Comparison of ENCODE assay signal across 8 cellular contexts in the genomic region with DNA sequence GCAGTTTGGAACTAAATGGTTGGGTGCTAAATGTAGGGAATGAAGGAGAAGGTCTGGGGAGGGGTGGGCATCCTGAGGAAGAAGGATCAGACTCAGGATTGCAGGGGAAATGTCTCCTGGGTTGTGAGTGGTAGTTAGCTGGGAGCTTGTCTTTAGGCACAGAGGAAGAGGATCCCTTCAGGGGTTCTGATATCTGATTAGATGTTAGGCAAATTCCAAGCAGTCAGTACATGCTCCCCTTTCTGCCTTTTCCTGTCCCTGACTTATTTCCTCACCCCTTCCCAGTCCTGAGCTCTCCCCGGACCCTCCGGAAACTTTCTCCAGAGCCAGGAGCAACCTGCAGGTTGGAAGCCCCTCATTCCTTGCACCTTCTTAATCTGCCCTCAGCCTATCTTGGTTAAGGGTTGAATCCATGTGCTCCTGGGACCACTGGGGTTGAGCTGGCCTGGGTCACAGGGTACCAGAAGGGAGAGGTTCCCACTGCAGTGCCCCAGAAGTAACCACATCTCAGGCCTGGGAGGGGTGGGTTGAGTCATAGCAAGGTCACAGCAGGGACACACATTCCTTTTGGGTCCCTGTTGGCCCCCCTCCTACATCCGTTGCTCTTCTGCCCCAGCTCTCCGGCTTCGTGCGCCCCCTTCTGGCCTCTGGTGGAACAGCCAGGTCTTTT. TPM values are rescaled to one million over a fixed set of nuclear protein-coding genes. Genes with fewer than 3 reads are reported as not detected.
DNase-seq lines count a peak whose midpoint lies in the region; ATAC-seq and TF ChIP-seq lines count a peak whose summit lies in the region.

No MANE protein-coding gene starts in this region.

- POLR2A ChIA-PET in GM10248 (lab: Yijun Ruan, JAX), result interaction anchor here (0.8 kb wide), 1 partner anchor 20 kb away, joined by 3 read pairs; the partner anchor contains the start of gene SPRYD3

- TF ChIP-seq CTCF in GM10248 (IDR thresholded peaks at IDR 0.05; ENCODE audit: control extremely low read depth, extremely low read depth, low read depth, missing control alignments), result peak; percentile 93
- peak; percentile 96 for TF ChIP-seq CTCF in SU-DHL-6 (IDR thresholded peaks at IDR 0.05; ENCODE audit: insufficient read depth, low read length, poor library complexity, severe bottlenecking)
- peak; percentile 94 for TF ChIP-seq CTCF in cardiac muscle cell (IDR thresholded peaks at IDR 0.05; ENCODE audit: low read depth, low read length)
- peak; percentile 86 to 98 (median 96) for TF ChIP-seq CTCF in thyroid gland (IDR thresholded peaks at IDR 0.05)

- no peak for TF ChIP-seq POLR2A in thyroid gland (IDR thresholded peaks at IDR 0.05)

- intact Hi-C loops in thyroid gland (cut with DNase I), result no loop called here

- H3K27ac ChIP-seq in SU-DHL-6 (ENCODE audit: low read depth, low read length) (peak overlapping the region; percentile 61), cardiac muscle cell (no peak overlapping the region), thyroid gland (peak overlapping the region; percentile 26 to 76 (median 72))

- H3K4me3 ChIP-seq in SU-DHL-6 (ENCODE audit: insufficient read depth, low read length, poor library complexity, severe bottlenecking), result no peak overlapping the region
- no peak overlapping the region for H3K4me3 ChIP-seq in cardiac muscle cell
- H3K4me3 ChIP-seq in thyroid gland (replicated peaks in 1 of 3), result no peak overlapping the region

- 23 to 25% methylated on average over 6 of the region's 6 CpGs for WGBS in thyroid gland, 2 donors

- H4K20me1 ChIP-seq in SU-DHL-6 (ENCODE audit: low read depth, low read length), result no peaks in the 10 kb centered on the region

- H3K36me3 ChIP-seq in SU-DHL-6 (ENCODE audit: low read length) (no peaks in the 10 kb centered on the region), cardiac muscle cell (no peaks in the 10 kb centered on the region), thyroid gland (no peaks in the 10 kb centered on the region)

- H3K9me2 ChIP-seq in SU-DHL-6 (replicated peaks; ENCODE audit: insufficient read depth, low read length), result no peaks in the 10 kb centered on the region

- H3K9me3 ChIP-seq in SU-DHL-6 (ENCODE audit: insufficient read depth, low read length) (no peaks in the 10 kb centered on the region), cardiac muscle cell (ENCODE audit: low read depth) (no peaks in the 10 kb centered on the region), thyroid gland (no peaks in the 10 kb centered on the region)

- H3K4me2 ChIP-seq in SU-DHL-6 (ENCODE audit: low read depth, low read length, poor library complexity, severe bottlenecking), result peak overlapping the region; percentile 69

- peaks cover 22% of the 10 kb centered on the region for H3F3A ChIP-seq in SU-DHL-6 (ENCODE audit: insufficient read depth)

- no peaks in the 10 kb centered on the region for H3K27me3 ChIP-seq in SU-DHL-6 (ENCODE audit: low read length)
- peaks cover 3% of the 10 kb centered on the region for H3K27me3 ChIP-seq in cardiac muscle cell
- H3K27me3 ChIP-seq in thyroid gland, result no peaks in the 10 kb centered on the region

- no peak overlapping the region for H2AFZ ChIP-seq in SU-DHL-6 (ENCODE audit: low read depth, low read length, severe bottlenecking)

- H3K4me1 ChIP-seq in cardiac muscle cell (ENCODE audit: low read depth), result peaks cover 32% of the 10 kb centered on the region
- peaks cover 13 to 34% of the 10 kb centered on the region in 2 donors for H3K4me1 ChIP-seq in thyroid gland

- no peak for ATAC-seq in HG03442 (IDR thresholded peaks at IDR 0.05; ENCODE audit: unreplicated experiment)

- peak overlapping the region; percentile 58 for H3K9ac ChIP-seq in SU-DHL-6 (ENCODE audit: low read length)

- peak; percentile 86 for DNase-seq in GM10248 (ENCODE audit: extremely low spot score)
- peak; percentile 38 for DNase-seq in NCI-H1105 treated with DMSO at 0.1 percent for 48 hours (lab: John Stamatoyannopoulos, UW)
- DNase-seq in activated naive CD8-positive, alpha-beta T cell treated with anti-CD3 and anti-CD28 coated beads, Interleukin-2, amount 50 U/mL, for 16 hours (ENCODE audit: low read depth, low spot score), result peak; percentile 76
- peak; percentile 89 to 96 for DNase-seq in cardiac muscle cell (ENCODE audit: low read depth in 1 of 2, low spot score in 1 of 2)
- DNase-seq in pons (ENCODE audit: low spot score), result peak; percentile 64
- peak; percentile 85 to 86 for DNase-seq in thyroid gland

- CTCF ChIA-PET in GM10248 (lab: Yijun Ruan, JAX), result interaction anchor here (0.7 to 17.2 kb wide), 33 partner anchors 9 to 246 kb away, joined by 3 to 294 read pairs (median 4); partner anchors contain the start of gene SPRYD3

- H3K79me2 ChIP-seq in SU-DHL-6 (ENCODE audit: insufficient read depth, low read length), result no peaks in the 10 kb centered on the region

RNA-seq across cellular contexts. Expression of gene IGFBP6, which starts 1.6 kb away (rescaled TPM):
- 58.9 and 105 TPM in 2 replicates for total RNA-seq in cardiac muscle cell
- polyA plus RNA-seq in cardiac muscle cell, result 75.4 and 109 TPM in 2 replicates
- 100 to 1,000 TPM in 3 of 4 donors, 10 to 100 TPM in 1; 76.6 to 363 (median 186) TPM for total RNA-seq in thyroid gland

RNA-seq across cellular contexts. Expression of gene SOAT2, which starts 4.2 kb away (rescaled TPM):
- total RNA-seq in cardiac muscle cell, result 0.57 and 1.6 TPM in 2 replicates
- polyA plus RNA-seq in cardiac muscle cell, result 1.3 and 1.9 TPM in 2 replicates
- under 1 TPM in 1 of 4 donors, not detected in 3; 0.40 TPM for total RNA-seq in thyroid gland

RNA-seq across cellular contexts. Expression of gene SPRYD3, which starts 19.9 kb away (rescaled TPM):
- 14.8 and 15.8 TPM in 2 replicates for total RNA-seq in cardiac muscle cell
- polyA plus RNA-seq in cardiac muscle cell, result 17.6 and 19.4 TPM in 2 replicates
- 10 to 100 TPM; 37.8 to 82.7 (median 58.9) TPM for total RNA-seq in thyroid gland

RNA-seq across cellular contexts. Expression of gene TNS2, which starts 49.3 kb away (rescaled TPM):
- total RNA-seq in cardiac muscle cell, result 3.9 and 4.5 TPM in 2 replicates
- 2.2 and 5.1 TPM in 2 replicates for polyA plus RNA-seq in cardiac muscle cell
- 100 to 1,000 TPM in 3 of 4 donors, 10 to 100 TPM in 1; 86.7 to 179 (median 114) TPM for total RNA-seq in thyroid gland

Comparison
In these comparisons a context has a peak if more than half of its experiments do, and no peak if none do; other contexts are left out.
1. DNase-seq: peak in every context shown above with its lines; median percentile 92 in cardiac muscle cell; 86 in GM10248; 86 in thyroid gland; 76 in activated naive CD8-positive, alpha-beta T cell treated with anti-CD3 and anti-CD28 coated beads, Interleukin-2, amount 50 U/mL, for 16 hours; 64 in pons; 38 in NCI-H1105 treated with DMSO at 0.1 percent for 48 hours.